ENCODE assay signal across 8 cellular contexts in the genomic region with DNA sequence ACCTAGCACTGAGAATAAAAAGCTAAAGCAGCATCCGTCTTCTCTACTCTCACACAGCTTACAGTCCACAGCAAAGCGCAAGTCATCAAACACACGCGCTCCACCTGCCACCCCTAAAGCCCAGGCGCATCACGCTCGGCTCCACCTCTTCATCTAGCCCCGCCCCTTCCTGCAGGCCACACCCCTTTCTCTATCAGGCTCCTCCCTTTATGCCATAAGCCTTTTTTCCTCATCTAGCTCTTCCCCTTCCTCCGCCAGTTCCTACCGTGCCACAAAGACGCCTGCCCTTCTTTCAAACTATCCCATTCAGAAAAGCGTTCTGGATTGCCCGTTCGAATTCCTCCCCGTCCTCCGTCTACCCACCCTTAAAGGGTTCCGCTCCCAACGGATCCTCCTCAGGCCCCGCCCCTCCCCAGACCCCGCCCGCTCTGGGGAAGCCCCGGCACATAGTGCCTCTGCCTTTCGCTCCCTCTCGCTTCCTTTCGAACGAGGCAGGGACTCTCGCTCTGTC. TPM values are rescaled to one million over a fixed set of nuclear protein-coding genes. Genes with fewer than 3 reads are reported as not detected.
DNase-seq lines count a peak whose midpoint lies in the region; ATAC-seq, FAIRE-seq and TF ChIP-seq lines count a peak whose summit lies in the region.

No MANE protein-coding gene starts in this region.

- no peak overlapping the region for H2AK5ac ChIP-seq in H1 (ENCODE audit: low read depth, low read length)

- H2BK15ac ChIP-seq in H1 (ENCODE audit: low read length) = no peak overlapping the region

- peak; percentile 80 for ATAC-seq in CD4-positive, CD25-positive, alpha-beta regulatory T cell (ENCODE audit: low read depth in 2 of 2)

- H3K27ac ChIP-seq in CD4-positive, CD25-positive, alpha-beta regulatory T cell (ENCODE audit: insufficient read depth, low read length, poor library complexity, severe bottlenecking) = peak overlapping the region; percentile 97
- H3K27ac ChIP-seq in HL-60 (replicated peaks) (peak overlapping the region; percentile 80), H1 (ENCODE audit: low read depth, low read length) (peak overlapping the region; percentile 41; the same call in 1 of the 2 replicates)

- H2BK120ac ChIP-seq in H1 (replicated peaks; ENCODE audit: low read depth, low read length) = no peak overlapping the region

- no peak overlapping the region for H4K91ac ChIP-seq in H1 (replicated peaks; ENCODE audit: insufficient read length, low read length)

- H2AFZ ChIP-seq in H1 (ENCODE audit: low read length) = peak overlapping the region; percentile 78

- POLR2A ChIA-PET in activated CD4-positive, alpha-beta memory T cell treated with anti-CD3 and anti-CD28 coated beads, Interleukin-2, amount 10 ng/mL, durations not matched to agents 7 days and 5 days (lab: Charles Lee) = interaction anchor here (0.6 to 3.6 kb wide), 8 partner anchors 10 to 238 kb away, joined by 3 to 22 read pairs (median 5); partner anchors contain the start of genes ATMIN, CENPN, CMC2 and GAN
- POLR2A ChIA-PET in H1 (lab: Charles Lee; ENCODE audit: partially characterized antibody) = interaction anchor here (0.6 to 4.1 kb wide), 17 partner anchors 8 to 238 kb away, joined by 3 to 35 read pairs (median 3); partner anchors contain the start of genes ATMIN, CENPN, CMC2 and GAN

- H4K5ac ChIP-seq in H1 (ENCODE audit: insufficient read length, low read depth, low read length) = no peak overlapping the region

- peak overlapping the region in 3 of 4 experiments; percentile 67 to 90 (median 69); a peak in 5 of 7 replicates for H3K9ac ChIP-seq in H1 (replicated peaks in 1 of 4; ENCODE audit: extremely low read depth in 1 of 4, low read depth in 3 of 4, low read length in 3 of 4)

- TF ChIP-seq CTCF in GM20000 (IDR thresholded peaks at IDR 0.05; ENCODE audit: extremely low read depth, missing control alignments) (no peak), HL-60 (IDR thresholded peaks at IDR 0.05; ENCODE audit: insufficient read depth, low read length) (no peak), H1 (IDR thresholded peaks at IDR 0.05; ENCODE audit: control extremely low read depth in 1 of 3, insufficient read depth in 1 of 3, low read depth in 1 of 3, low read length in 3 of 3) (no peak)

- 1% methylated on average over 17 of the region's 27 CpGs; no CpG with 5 or more reads in 1 of the 2 experiments for WGBS in H1 (ENCODE audit: extremely low coverage in 1 of 2, insufficient coverage in 1 of 2, insufficient read length in 1 of 2, insufficient replicate concordance in 2 of 2, low coverage in 1 of 2, low lambda C conversion rate in 2 of 2, missing lambda C conversion rate in 1 of 2), 2 experiments

- no peak overlapping the region for H3K23ac ChIP-seq in H1 (ENCODE audit: insufficient read length)

- H3K79me2 ChIP-seq in H1 (ENCODE audit: control insufficient read depth in 1 of 2, insufficient read depth in 2 of 2, low read length in 2 of 2) = no peaks in the 10 kb centered on the region

- H2BK5ac ChIP-seq in H1 (ENCODE audit: low read depth, low read length) = no peak overlapping the region; the same call in 1 of the 2 replicates

- no peaks in the 10 kb centered on the region for H4K20me1 ChIP-seq in H1 (replicated peaks in 1 of 2; ENCODE audit: control insufficient read depth in 1 of 2, insufficient read depth in 2 of 2, low read length in 2 of 2)

- no peak overlapping the region for H2BK12ac ChIP-seq in H1 (ENCODE audit: low read depth, low read length)

- peak overlapping the region; percentile 77 to 84 for H3K4me2 ChIP-seq in H1 (ENCODE audit: insufficient read depth in 1 of 2, low read depth in 2 of 2, low read length in 2 of 2)

- peak; percentile 86 to 95 (median 92) for DNase-seq in CD4-positive, CD25-positive, alpha-beta regulatory T cell
- DNase-seq in GM20000 (ENCODE audit: low spot score) (peak; percentile 87), HL-60 (ENCODE audit: low read depth in 1 of 2, low spot score in 1 of 2) (peak; percentile 60 to 88), NCI-H82 treated with DMSO at 0.1 percent for 48 hours (lab: John Stamatoyannopoulos, UW; ENCODE audit: unreplicated experiment) (peak; percentile 83), H1 (ENCODE audit: low read depth in 1 of 2, low spot score in 2 of 2) (peak in 1 of 2 experiments; percentile 96), mesenteric fat pad (ENCODE audit: low spot score) (peak; percentile 91)
- DNase-seq in activated CD4-positive, alpha-beta memory T cell treated with anti-CD3 and anti-CD28 coated beads, Interleukin-2, amount 10 ng/mL, durations not matched to agents 7 days and 5 days = peak; percentile 92
- peak; percentile 94 for DNase-seq in stimulated activated CD8-positive, alpha-beta memory T cell treated with anti-CD3 and anti-CD28 coated beads, Interleukin-15, amount 100 ng/mL, for 1 hour (ENCODE audit: low read depth)

- H3K18ac ChIP-seq in H1 (ENCODE audit: extremely low read depth, low read length) = peak overlapping the region; percentile 54

- no peaks in the 10 kb centered on the region for H3K36me3 Mint-ChIP-seq in CD4-positive, CD25-positive, alpha-beta regulatory T cell
- no peaks in the 10 kb centered on the region for H3K36me3 Mint-ChIP-seq in activated CD4-positive, alpha-beta memory T cell treated with anti-CD3 and anti-CD28 coated beads, Interleukin-2, amount 10 ng/mL, durations not matched to agents 7 days and 5 days (ENCODE audit: low read depth)

- CTCF ChIA-PET in activated CD4-positive, alpha-beta memory T cell treated with anti-CD3 and anti-CD28 coated beads, Interleukin-2, amount 10 ng/mL, durations not matched to agents 7 days and 5 days (lab: Charles Lee) = interaction anchor here (0.8 to 6.5 kb wide), 6 partner anchors 9 to 238 kb away, joined by 3 to 63 read pairs (median 4); partner anchors contain the start of genes ATMIN and GAN
- CTCF ChIA-PET in H1 (lab: Charles Lee; ENCODE audit: partially characterized antibody) = interaction anchor here (1.0 to 1.9 kb wide), 7 partner anchors 12 to 43 kb away, joined by 3 to 6 read pairs (median 4); partner anchors contain the start of gene ATMIN

- peaks cover 2% of the 10 kb centered on the region for H3K27me3 ChIP-seq in CD4-positive, CD25-positive, alpha-beta regulatory T cell (ENCODE audit: control insufficient read depth, insufficient read depth, low read length)
- H3K27me3 ChIP-seq in HL-60 (ENCODE audit: insufficient read depth, poor library complexity, severe bottlenecking) (no peaks in the 10 kb centered on the region), H1 (replicated peaks in 1 of 4; ENCODE audit: control insufficient read depth in 3 of 4, extremely low read depth in 1 of 4, insufficient read depth in 3 of 4, low read length in 3 of 4) (no peaks in the 10 kb centered on the region)

- no peak overlapping the region for H4K8ac ChIP-seq in H1 (ENCODE audit: extremely low read depth, insufficient read depth, low read length)

- no peak overlapping the region for H3K4ac ChIP-seq in H1 (replicated peaks; ENCODE audit: insufficient read length, low read depth, low read length)

- H2BK20ac ChIP-seq in H1 (ENCODE audit: low read length) = no peak overlapping the region

- no peak overlapping the region for H3K14ac ChIP-seq in H1 (ENCODE audit: insufficient read length)

- no peak overlapping the region for H3K27ac Mint-ChIP-seq in CD4-positive, CD25-positive, alpha-beta regulatory T cell
- no peak overlapping the region for H3K27ac Mint-ChIP-seq in activated CD4-positive, alpha-beta memory T cell treated with anti-CD3 and anti-CD28 coated beads, Interleukin-2, amount 10 ng/mL, durations not matched to agents 7 days and 5 days

- no peak for TF ChIP-seq POLR2A in H1 (IDR thresholded peaks at IDR 0.05; ENCODE audit: control extremely low read depth in 1 of 2, low read depth in 2 of 2, low read length in 2 of 2)

- H3K36me3 ChIP-seq in CD4-positive, CD25-positive, alpha-beta regulatory T cell (ENCODE audit: control insufficient read depth, insufficient read depth, low read length) = no peaks in the 10 kb centered on the region
- H3K36me3 ChIP-seq in H1 (ENCODE audit: control insufficient read depth in 2 of 4, insufficient read depth in 4 of 4, low read length in 3 of 4) = peaks cover 0 to 1% (median 0%) of the 10 kb centered on the region in 4 experiments; a peak in 1 of 8 replicates

- TF ChIP-seq RAD21 in H1 (IDR thresholded peaks at IDR 0.05 in 1 of 2, conservative IDR thresholded peaks at IDR 0.05 in 1 of 2; ENCODE audit: low read depth in 2 of 2, low read length in 2 of 2) = no peak

- peaks cover 0 to 6% (median 0%) of the 10 kb centered on the region in 4 donors for H3K4me1 Mint-ChIP-seq in CD4-positive, CD25-positive, alpha-beta regulatory T cell
- H3K4me1 Mint-ChIP-seq in activated CD4-positive, alpha-beta memory T cell treated with anti-CD3 and anti-CD28 coated beads, Interleukin-2, amount 10 ng/mL, durations not matched to agents 7 days and 5 days = peaks cover 25% of the 10 kb centered on the region

- H3K9me3 ChIP-seq in CD4-positive, CD25-positive, alpha-beta regulatory T cell (ENCODE audit: control insufficient read depth in 2 of 2, low read length in 2 of 2) = no peaks in the 10 kb centered on the region
- no peaks in the 10 kb centered on the region for H3K9me3 ChIP-seq in H1 (ENCODE audit: insufficient read depth in 2 of 2, low read depth in 1 of 2, low read length in 1 of 2)

- H3K27me3 Mint-ChIP-seq in CD4-positive, CD25-positive, alpha-beta regulatory T cell = peaks cover 14% of the 10 kb centered on the region
- peaks cover 2% of the 10 kb centered on the region for H3K27me3 Mint-ChIP-seq in activated CD4-positive, alpha-beta memory T cell treated with anti-CD3 and anti-CD28 coated beads, Interleukin-2, amount 10 ng/mL, durations not matched to agents 7 days and 5 days

- H3K56ac ChIP-seq in H1 (replicated peaks; ENCODE audit: insufficient read length, low read depth, low read length) = no peak overlapping the region

- peak overlapping the region; percentile 95 for H3K4me3 ChIP-seq in CD4-positive, CD25-positive, alpha-beta regulatory T cell (ENCODE audit: low read depth, low read length)
- peak overlapping the region; percentile 88 for H3K4me3 ChIP-seq in HL-60 (replicated peaks; ENCODE audit: insufficient read depth, low read length)
- peak overlapping the region; percentile 64 to 90 (median 80) for H3K4me3 ChIP-seq in H1 (ENCODE audit: extremely low read depth in 1 of 4, insufficient read depth in 2 of 4, low read depth in 3 of 4, low read length in 4 of 4)

- peaks cover 6% of the 10 kb centered on the region; the same call in 1 of the 2 replicates for H3K23me2 ChIP-seq in H1 (ENCODE audit: low read depth, low read length)

- H3K4me3 Mint-ChIP-seq in CD4-positive, CD25-positive, alpha-beta regulatory T cell = no peak overlapping the region
- H3K4me3 Mint-ChIP-seq in activated CD4-positive, alpha-beta memory T cell treated with anti-CD3 and anti-CD28 coated beads, Interleukin-2, amount 10 ng/mL, durations not matched to agents 7 days and 5 days = no peak overlapping the region

- peak; percentile 42 for FAIRE-seq in H1 (lab: Jason Lieb, UNC)

- peaks cover 13% of the 10 kb centered on the region for H3K4me1 ChIP-seq in CD4-positive, CD25-positive, alpha-beta regulatory T cell (ENCODE audit: control insufficient read depth, insufficient read depth, low read length, poor library complexity, severe bottlenecking)
- peaks cover 0 to 2% (median 0%) of the 10 kb centered on the region in 4 experiments; a peak in 3 of 7 replicates for H3K4me1 ChIP-seq in H1 (replicated peaks in 1 of 4; ENCODE audit: control insufficient read depth in 3 of 4, insufficient read depth in 4 of 4, low read length in 3 of 4)

- H3K79me1 ChIP-seq in H1 (ENCODE audit: low read depth, low read length) = no peaks in the 10 kb centered on the region

- H3K9me3 Mint-ChIP-seq in CD4-positive, CD25-positive, alpha-beta regulatory T cell = no peaks in the 10 kb centered on the region
- no peaks in the 10 kb centered on the region for H3K9me3 Mint-ChIP-seq in activated CD4-positive, alpha-beta memory T cell treated with anti-CD3 and anti-CD28 coated beads, Interleukin-2, amount 10 ng/mL, durations not matched to agents 7 days and 5 days

- TF ChIP-seq EP300 in H1 (IDR thresholded peaks at IDR 0.05; ENCODE audit: borderline replicate concordance in 1 of 2, low read depth in 2 of 2, low read length in 2 of 2) = no peak

RNA-seq across cellular contexts. Expression of gene C16orf46, which starts 0.4 kb away (rescaled TPM):
- total RNA-seq in CD4-positive, CD25-positive, alpha-beta regulatory T cell = not detected
- under 1 TPM in 2 of 4 donors, not detected in 2; 0.32 to 0.57 TPM for polyA plus RNA-seq in CD4-positive, CD25-positive, alpha-beta regulatory T cell
- total RNA-seq in activated CD4-positive, alpha-beta memory T cell treated with anti-CD3 and anti-CD28 coated beads, Interleukin-2, amount 10 ng/mL, durations not matched to agents 7 days and 5 days = under 1 TPM in 1 of 2 experiments, not detected in 1; 0.73 TPM
- total RNA-seq in H1 (2021; fragmentation: NEBNext Ultra II Directional; extraction: Animal tissue kit (Norgen Biotek cat#: 25700)) = 0.60 and 1.1 TPM in 2 replicates
- polyA plus RNA-seq in H1 (2011; rRNA removed) = 0.48 and 0.52 TPM in 2 replicates
- 0.65 TPM for polyA plus RNA-seq in H1 (2011; cell fraction: cytosol; rRNA removed)
- 1.3 TPM for polyA plus RNA-seq in H1 (2011; cell fraction: nucleus; rRNA removed)
- polyA plus RNA-seq in H1 (2012, experiment 1 of 2) = 0.13 to 0.62 TPM (median 0.33 TPM) in 4 replicates
- 0.96 TPM for polyA plus RNA-seq in H1 (2012, experiment 2 of 2)
- polyA plus RNA-seq in H1 (2013, experiment 1 of 2) = 1.1 TPM
- polyA plus RNA-seq in H1 (2013, experiment 2 of 2) = 0.70 TPM
- polyA minus RNA-seq in H1 (2011; rRNA and poly(A)+ RNA removed) = 0.83 TPM in 1 of 2 replicates, not detected in the other
- 2.7 TPM for polyA minus RNA-seq in H1 (2011; cell fraction: cytosol; rRNA and poly(A)+ RNA removed)
- polyA minus RNA-seq in H1 (2011; cell fraction: nucleus; rRNA and poly(A)+ RNA removed) = not detected
- 0.19 TPM for total RNA-seq in mesenteric fat pad

RNA-seq across cellular contexts. Expression of gene GCSH, which starts 19.6 kb away (rescaled TPM):
- 3.4 TPM for total RNA-seq in CD4-positive, CD25-positive, alpha-beta regulatory T cell
- 1 to 10 TPM; 3.9 to 8.2 (median 6.7) TPM for polyA plus RNA-seq in CD4-positive, CD25-positive, alpha-beta regulatory T cell
- total RNA-seq in activated CD4-positive, alpha-beta memory T cell treated with anti-CD3 and anti-CD28 coated beads, Interleukin-2, amount 10 ng/mL, durations not matched to agents 7 days and 5 days = 1 to 10 TPM; 3.5 to 6.6 TPM
- 103 and 108 TPM in 2 replicates for total RNA-seq in H1 (2021; fragmentation: NEBNext Ultra II Directional; extraction: Animal tissue kit (Norgen Biotek cat#: 25700))
- 25.1 and 28.2 TPM in 2 replicates for polyA plus RNA-seq in H1 (2011; rRNA removed)
- polyA plus RNA-seq in H1 (2011; cell fraction: cytosol; rRNA removed) = 56.5 TPM
- polyA plus RNA-seq in H1 (2011; cell fraction: nucleus; rRNA removed) = 28.5 TPM
- 31.9 to 88.2 TPM (median 35.2 TPM) in 4 replicates for polyA plus RNA-seq in H1 (2012, experiment 1 of 2)
- polyA plus RNA-seq in H1 (2012, experiment 2 of 2) = 62.6 TPM
- 120 TPM for polyA plus RNA-seq in H1 (2013, experiment 1 of 2)
- polyA plus RNA-seq in H1 (2013, experiment 2 of 2) = 119 TPM
- polyA minus RNA-seq in H1 (2011; rRNA and poly(A)+ RNA removed) = 3.6 and 4.5 TPM in 2 replicates
- 48.0 TPM for polyA minus RNA-seq in H1 (2011; cell fraction: cytosol; rRNA and poly(A)+ RNA removed)
- polyA minus RNA-seq in H1 (2011; cell fraction: nucleus; rRNA and poly(A)+ RNA removed) = 22.8 TPM
- 39.2 TPM for total RNA-seq in mesenteric fat pad

RNA-seq across cellular contexts. Expression of gene ATMIN, which starts 41.0 kb away (rescaled TPM):
- 32.7 TPM for total RNA-seq in CD4-positive, CD25-positive, alpha-beta regulatory T cell
- polyA plus RNA-seq in CD4-positive, CD25-positive, alpha-beta regulatory T cell = 10 to 100 TPM; 25.9 to 42.9 (median 32.0) TPM
- 10 to 100 TPM; 29.6 to 33.8 TPM for total RNA-seq in activated CD4-positive, alpha-beta memory T cell treated with anti-CD3 and anti-CD28 coated beads, Interleukin-2, amount 10 ng/mL, durations not matched to agents 7 days and 5 days
- 55.9 and 59.8 TPM in 2 replicates for total RNA-seq in H1 (2021; fragmentation: NEBNext Ultra II Directional; extraction: Animal tissue kit (Norgen Biotek cat#: 25700))
- 20.2 and 34.8 TPM in 2 replicates for polyA plus RNA-seq in H1 (2011; rRNA removed)
- 25.3 TPM for polyA plus RNA-seq in H1 (2011; cell fraction: cytosol; rRNA removed)
- polyA plus RNA-seq in H1 (2011; cell fraction: nucleus; rRNA removed) = 18.3 TPM
- polyA plus RNA-seq in H1 (2012, experiment 1 of 2) = 27.0 to 40.7 TPM (median 34.3 TPM) in 4 replicates
- 5.1 TPM for polyA plus RNA-seq in H1 (2012, experiment 2 of 2)
- 37.1 TPM for polyA plus RNA-seq in H1 (2013, experiment 1 of 2)
- polyA plus RNA-seq in H1 (2013, experiment 2 of 2) = 40.4 TPM
- 53.9 and 72.4 TPM in 2 replicates for polyA minus RNA-seq in H1 (2011; rRNA and poly(A)+ RNA removed)
- polyA minus RNA-seq in H1 (2011; cell fraction: cytosol; rRNA and poly(A)+ RNA removed) = 26.3 TPM
- 57.4 TPM for polyA minus RNA-seq in H1 (2011; cell fraction: nucleus; rRNA and poly(A)+ RNA removed)
- total RNA-seq in mesenteric fat pad = 36.8 TPM

Comparison
In these comparisons a context has a peak if more than half of its experiments do, and no peak if none do; other contexts are left out.
1. H3K27ac ChIP-seq: peak in every context shown above with its lines; median percentile 97 in CD4-positive, CD25-positive, alpha-beta regulatory T cell; 80 in HL-60; 41 in H1.